8 cellular contexts compared by ENCODE assay signal in genomic region chr10:100482181-100482833, GRCh38.
DNase-seq lines count a peak whose midpoint lies in the region; ATAC-seq and TF ChIP-seq lines count a peak whose summit lies in the region.

No MANE protein-coding gene starts in this region.

- DNase-seq in RPMI8226 (peak; percentile 75), activated gamma-delta T cell (lab: John Stamatoyannopoulos, UW) (peak; percentile 39), foreskin fibroblast (peak; percentile 67 to 92)
- peak; percentile 57 for DNase-seq in stimulated activated naive CD4-positive, alpha-beta T cell treated with Interleukin-2 at 50 U/mL for 16 hours (lab: John Stamatoyannopoulos, UW)

- peaks cover 76% of the 10 kb centered on the region for H3K27me3 Mint-ChIP-seq in nephron (ENCODE audit: low read depth)

- peak; percentile 90 for TF ChIP-seq CTCF in foreskin fibroblast (IDR thresholded peaks at IDR 0.05; ENCODE audit: low read depth, low read length)
- TF ChIP-seq CTCF in nephron (IDR thresholded peaks at IDR 0.05; ENCODE audit: unreplicated experiment in 3 of 3), result peak; percentile 89 to 93 (median 91)

- peak; percentile 52 for ATAC-seq in GM18505 (IDR thresholded peaks at IDR 0.05; ENCODE audit: unreplicated experiment)
- no peak for ATAC-seq in GM18517 (IDR thresholded peaks at IDR 0.05; ENCODE audit: unreplicated experiment)

- no peaks in the 10 kb centered on the region for H3K9me3 Mint-ChIP-seq in nephron

- TF ChIP-seq POLR2A in GM18505 (IDR thresholded peaks at IDR 0.05; ENCODE audit: borderline replicate concordance, extremely low read depth, insufficient read depth, insufficient read length), result no peak

- no peak overlapping the region for H3K27ac Mint-ChIP-seq in nephron

- no peak for TF ChIP-seq EP300 in Ishikawa (IDR thresholded peaks at IDR 0.05; ENCODE audit: borderline replicate concordance)

- H3K4me3 Mint-ChIP-seq in nephron, result peak overlapping the region; percentile 30 to 77 (median 44)

- peaks cover 29% of the 10 kb centered on the region for H3K4me1 Mint-ChIP-seq in nephron

- peaks cover 10% of the 10 kb centered on the region for H3K36me3 Mint-ChIP-seq in nephron (ENCODE audit: low read depth)

- H3K4me3 ChIP-seq in foreskin fibroblast (ENCODE audit: low read depth in 1 of 2, low read length in 2 of 2), result peak overlapping the region; percentile 36 to 49

- peak; percentile 58 for TF ChIP-seq RAD21 in Ishikawa (IDR thresholded peaks at IDR 0.05; ENCODE audit: low read depth)

TF ChIP-seq in Ishikawa, 13 proteins besides CTCF, POLR2A, EP300 and RAD21:
- TF ChIP-seq CREB1 (IDR thresholded peaks at IDR 0.05; ENCODE audit: low read depth) (no peak), TAF1 (IDR thresholded peaks at IDR 0.05; ENCODE audit: low read depth) (0 out of 2 replicates have a peak, but pooled peaks have one; percentile 26), YY1 (IDR thresholded peaks at IDR 0.05; ENCODE audit: low read depth) (0 out of 2 replicates have a peak, but pooled peaks have one; percentile 9), TCF12 (IDR thresholded peaks at IDR 0.05; ENCODE audit: low read depth) (peak; percentile 61; the same call in 1 of the 2 replicates), MAX (IDR thresholded peaks at IDR 0.05) (peak; percentile 19; the same call in 1 of the 2 replicates)
TF ChIP-seq in Ishikawa: peak in this region for 4.
